Comparison of ENCODE assay signal across 8 cellular contexts in genomic region chr22:41381329-41382097, GRCh38. TPM values are rescaled to one million over a fixed set of nuclear protein-coding genes. Genes with fewer than 3 reads are reported as not detected.
DNase-seq lines count a peak whose midpoint lies in the region; ATAC-seq, FAIRE-seq and TF ChIP-seq lines count a peak whose summit lies in the region.

TEF (plus strand) TSS chr22:41381942; CDS start chr22:41382045, 103 bp downstream.

- peak within 1 kb of the TSS; percentile 93 for H3K4me2 ChIP-seq in astrocyte (ENCODE audit: low read length)

- H4K20me1 ChIP-seq in astrocyte (ENCODE audit: insufficient read depth, low read length): peaks cover 6% of the 10 kb centered on the region

- H3K9me3 Mint-ChIP-seq in astrocyte (ENCODE audit: unreplicated experiment): no peaks in the 10 kb centered on the region

- intact Hi-C loops in right cardiac atrium (cut with DNase I): no loop called here
- intact Hi-C loops in psoas muscle (cut with DNase I): no loop called here

- FAIRE-seq in astrocyte (lab: Jason Lieb, UNC): peak; percentile 34

- H3K4me1 ChIP-seq in astrocyte (ENCODE audit: insufficient read depth, low read length): peaks cover 17% of the 10 kb centered on the region
- peaks cover 3% of the 10 kb centered on the region for H3K4me1 ChIP-seq in right cardiac atrium (ENCODE audit: control insufficient read depth, insufficient read depth, low read length)
- H3K4me1 ChIP-seq in psoas muscle: peaks cover 20% of the 10 kb centered on the region
- peaks cover 4% of the 10 kb centered on the region for H3K4me1 ChIP-seq in urinary bladder (ENCODE audit: insufficient read depth)

- peak within 1 kb of the TSS; percentile 87 for H3K4me3 Mint-ChIP-seq in astrocyte (ENCODE audit: unreplicated experiment)

- peak; percentile 70 for ATAC-seq in GM18505 (IDR thresholded peaks at IDR 0.05; ENCODE audit: unreplicated experiment)
- peak; percentile 69 for ATAC-seq in HG02973 (IDR thresholded peaks at IDR 0.05; ENCODE audit: unreplicated experiment)
- ATAC-seq in right cardiac atrium: peak; percentile 92 to 94
- ATAC-seq in psoas muscle: peak; percentile 85 to 87 (median 86)

- peaks cover 3% of the 10 kb centered on the region for H3K27me3 ChIP-seq in astrocyte (ENCODE audit: insufficient read depth, low read length)
- H3K27me3 ChIP-seq in right cardiac atrium (ENCODE audit: control insufficient read depth, insufficient read depth): no peaks in the 10 kb centered on the region
- no peaks in the 10 kb centered on the region for H3K27me3 ChIP-seq in psoas muscle (ENCODE audit: insufficient read depth in 3 of 3, low read length in 2 of 3)

- H3K9me3 ChIP-seq in astrocyte (ENCODE audit: insufficient read depth, low read depth, low read length) (no peaks in the 10 kb centered on the region), right cardiac atrium (ENCODE audit: control insufficient read depth, low read length) (no peaks in the 10 kb centered on the region), psoas muscle (no peaks in the 10 kb centered on the region)

- H3K4me3 ChIP-seq in astrocyte (ENCODE audit: insufficient read depth, low read depth, low read length) (peak within 1 kb of the TSS; percentile 64), right cardiac atrium (ENCODE audit: low read length) (peak within 1 kb of the TSS; percentile 97), psoas muscle (peak within 1 kb of the TSS; percentile 88), urinary bladder (ENCODE audit: low read depth, low read length) (peak within 1 kb of the TSS; percentile 72)

- TF ChIP-seq CTCF in astrocyte (IDR thresholded peaks at IDR 0.05; ENCODE audit: insufficient read depth, low read depth, low read length) (no peak), psoas muscle (IDR thresholded peaks at IDR 0.05) (no peak)

- H3K36me3 Mint-ChIP-seq in astrocyte (ENCODE audit: low read depth, unreplicated experiment): no peaks in the 10 kb centered on the region

- H3K4me1 Mint-ChIP-seq in astrocyte (ENCODE audit: low read depth, unreplicated experiment): peaks cover 8% of the 10 kb centered on the region

- H3K36me3 ChIP-seq in astrocyte (ENCODE audit: insufficient read depth, low read length) (no peaks in the 10 kb centered on the region), psoas muscle (ENCODE audit: insufficient read depth in 1 of 2, low read depth in 1 of 2) (no peaks in the 10 kb centered on the region), urinary bladder (ENCODE audit: insufficient read depth) (no peaks in the 10 kb centered on the region)

- peak within 1 kb of the TSS; percentile 86 for H3K9ac ChIP-seq in astrocyte (ENCODE audit: low read length)

- H3K27ac ChIP-seq in astrocyte (ENCODE audit: low read depth, low read length): peak within 1 kb of the TSS; percentile 92
- peak within 1 kb of the TSS; percentile 95 for H3K27ac ChIP-seq in right cardiac atrium (ENCODE audit: low read length)
- H3K27ac ChIP-seq in psoas muscle: peak within 1 kb of the TSS; percentile 98
- peak within 1 kb of the TSS; percentile 96 for H3K27ac ChIP-seq in urinary bladder (ENCODE audit: low read depth)

- WGBS in right cardiac atrium: under 1% methylated on average over 83 of the region's 84 CpGs
- 0% methylated on average over 52 to 84 of the region's 84 CpGs for WGBS in psoas muscle, 3 donors
- under 1% methylated on average over 84 of the region's 84 CpGs for WGBS in urinary bladder

- DNase-seq in NCI-H1930 (lab: John Stamatoyannopoulos, UW): peak; percentile 98 to 99
- peak; percentile 98 for DNase-seq in T-helper 22 cell (ENCODE audit: low read depth)
- DNase-seq in astrocyte (ENCODE audit: low read depth): peak; percentile 94
- DNase-seq in right cardiac atrium: peak; percentile 99 to 100 (median 100)
- peak; percentile 99 to 100 for DNase-seq in psoas muscle

- peaks cover 3% of the 10 kb centered on the region for H3K79me2 ChIP-seq in astrocyte (ENCODE audit: insufficient read depth, low read length)

- peak within 1 kb of the TSS; percentile 82 for H2AFZ ChIP-seq in astrocyte (ENCODE audit: low read depth, low read length)

- H3K27ac Mint-ChIP-seq in astrocyte (ENCODE audit: unreplicated experiment): peak within 1 kb of the TSS; percentile 97

- TF ChIP-seq POLR2A in GM18505 (IDR thresholded peaks at IDR 0.05; ENCODE audit: borderline replicate concordance, extremely low read depth, insufficient read depth, insufficient read length): peak; percentile 54

- H3K27me3 Mint-ChIP-seq in astrocyte (ENCODE audit: low read depth, unreplicated experiment): peaks cover 7% of the 10 kb centered on the region

RNA-seq across cellular contexts. Expression of gene TEF, which starts in this region (rescaled TPM):
- total RNA-seq in astrocyte (5.9 and 6.3 TPM in 2 replicates), right cardiac atrium (10 to 100 TPM; 12.4 to 27.5 (median 22.6) TPM), psoas muscle (10 to 100 TPM; 11.7 to 23.9 (median 16.1) TPM), urinary bladder (9.0 TPM)
- polyA plus RNA-seq in right cardiac atrium (22.1 TPM), psoas muscle (1 to 10 TPM; 2.0 to 7.8 (median 6.2) TPM), urinary bladder (32.1 TPM)

Comparison
In these comparisons a context has a peak if more than half of its experiments do, and no peak if none do; other contexts are left out.
1. Peak in every context shown above with its lines: DNase-seq, ATAC-seq, H3K4me3 ChIP-seq and H3K27ac ChIP-seq.